8 cellular contexts compared by ENCODE assay signal in genomic region chr1:179079113-179079761, GRCh38. TPM values are rescaled to one million over a fixed set of nuclear protein-coding genes. Genes with fewer than 3 reads are reported as not detected.
DNase-seq lines count a peak whose midpoint lies in the region; ATAC-seq and TF ChIP-seq lines count a peak whose summit lies in the region.

No MANE protein-coding gene starts in this region.

- no peaks in the 10 kb centered on the region for H3K79me2 ChIP-seq in mesendoderm (ENCODE audit: control insufficient read depth, insufficient read depth, low read length)

- H2BK120ac ChIP-seq in mesendoderm (ENCODE audit: low read depth, low read length) = no peak overlapping the region

- no peak overlapping the region for H3K9ac ChIP-seq in mesendoderm (ENCODE audit: low read length)

- H3K27ac ChIP-seq in effector memory CD4-positive, alpha-beta T cell (ENCODE audit: insufficient read depth, low read length, poor library complexity, severe bottlenecking) = no peak overlapping the region
- H3K27ac ChIP-seq in mesendoderm (ENCODE audit: low read depth, low read length) = no peak overlapping the region

- H2BK5ac ChIP-seq in mesendoderm (ENCODE audit: low read length) = no peak overlapping the region

- peaks cover 5% of the 10 kb centered on the region for H3K79me1 ChIP-seq in mesendoderm (ENCODE audit: low read length)

- H3K4ac ChIP-seq in mesendoderm (ENCODE audit: low read depth, low read length) = no peak overlapping the region

- H3K4me1 ChIP-seq in effector memory CD4-positive, alpha-beta T cell (ENCODE audit: control insufficient read depth, insufficient read depth, low read length, poor library complexity, severe bottlenecking) = peaks cover 14% of the 10 kb centered on the region
- peaks cover 2% of the 10 kb centered on the region for H3K4me1 ChIP-seq in mesendoderm (ENCODE audit: control insufficient read depth, low read depth, low read length)

- H3K56ac ChIP-seq in mesendoderm (ENCODE audit: low read length) = no peak overlapping the region

- no CpG with 5 or more reads among the region's 18 CpGs for WGBS in mesendoderm (ENCODE audit: extremely low coverage, insufficient coverage, low lambda C conversion rate)

- no peak overlapping the region for H2BK15ac ChIP-seq in mesendoderm (replicated peaks; ENCODE audit: low read depth)

- no peak overlapping the region for H4K8ac ChIP-seq in mesendoderm (ENCODE audit: low read depth, low read length)

- ATAC-seq in HG03280 (IDR thresholded peaks at IDR 0.05; ENCODE audit: unreplicated experiment) (peak; percentile 16), GM18498 (IDR thresholded peaks at IDR 0.05; ENCODE audit: unreplicated experiment) (no peak)

- TF ChIP-seq CTCF in WI38 (IDR thresholded peaks at IDR 0.05; ENCODE audit: low read depth, low read length) = peak; percentile 66

- no peak overlapping the region for H3K18ac ChIP-seq in mesendoderm (ENCODE audit: low read length)

- no peak overlapping the region for H3K4me3 ChIP-seq in WI38 (ENCODE audit: low read depth, low read length)
- H3K4me3 ChIP-seq in effector memory CD4-positive, alpha-beta T cell (ENCODE audit: insufficient read depth, low read depth, low read length, poor library complexity, severe bottlenecking) = no peak overlapping the region
- H3K4me3 ChIP-seq in mesendoderm (ENCODE audit: low read length) = no peak overlapping the region

- no peaks in the 10 kb centered on the region for H3K27me3 ChIP-seq in effector memory CD4-positive, alpha-beta T cell (replicated peaks; ENCODE audit: control insufficient read depth, insufficient read depth, low read length, poor library complexity, severe bottlenecking)
- no peaks in the 10 kb centered on the region for H3K27me3 ChIP-seq in mesendoderm (ENCODE audit: insufficient read depth, low read length, poor library complexity)

- no peaks in the 10 kb centered on the region for H3K36me3 ChIP-seq in effector memory CD4-positive, alpha-beta T cell (ENCODE audit: control insufficient read depth, insufficient read depth, low read length)
- H3K36me3 ChIP-seq in mesendoderm (ENCODE audit: control insufficient read depth, insufficient read depth, low read length) = no peaks in the 10 kb centered on the region

- DNase-seq in DMS79 (lab: John Stamatoyannopoulos, UW) (peak; percentile 49), NCI-H446 (lab: John Stamatoyannopoulos, UW) (peak; percentile 29 to 76), mesendoderm (peak; percentile 85), stromal cell of bone marrow (ENCODE audit: low read depth) (peak; percentile 63)
- DNase-seq in effector memory CD4-positive, alpha-beta T cell = peak; percentile 9 to 32 (median 11)

- no peak overlapping the region for H4K5ac ChIP-seq in mesendoderm (ENCODE audit: low read length)

- H3K4me2 ChIP-seq in mesendoderm (ENCODE audit: low read length) = no peak overlapping the region

- no peaks in the 10 kb centered on the region for H3K9me3 ChIP-seq in effector memory CD4-positive, alpha-beta T cell (ENCODE audit: control insufficient read depth, low read length)

- no peak overlapping the region for H3K23ac ChIP-seq in mesendoderm (ENCODE audit: low read length)

- H2AK5ac ChIP-seq in mesendoderm (ENCODE audit: low read length) = no peak overlapping the region

RNA-seq across cellular contexts. Expression of gene TOR3A, which starts 2.6 kb away (rescaled TPM):
- polyA plus RNA-seq in mesendoderm (2013, experiment 1 of 2) = 16.7 TPM
- 15.2 TPM for polyA plus RNA-seq in mesendoderm (2013, experiment 2 of 2)

RNA-seq across cellular contexts. Expression of gene FAM20B, which starts 53.5 kb away (rescaled TPM):
- polyA plus RNA-seq in mesendoderm (2013, experiment 1 of 2) = 20.1 TPM
- polyA plus RNA-seq in mesendoderm (2013, experiment 2 of 2) = 19.7 TPM

Comparison
In these comparisons a context has a peak if more than half of its experiments do, and no peak if none do; other contexts are left out.
1. DNase-seq: peak in every context shown above with its lines; median percentile 85 in mesendoderm; 63 in stromal cell of bone marrow; 52 in NCI-H446; 49 in DMS79; 11 in effector memory CD4-positive, alpha-beta T cell.